11 cellular contexts compared by ENCODE assay signal in genomic region chr5:141478321-141478945, GRCh38. TPM values are rescaled to one million over a fixed set of nuclear protein-coding genes. Genes with fewer than 3 reads are reported as not detected.
DNase-seq lines count a peak whose midpoint lies in the region; ATAC-seq, FAIRE-seq and TF ChIP-seq lines count a peak whose summit lies in the region.
"Had no signal": no experiment of that assay in that cellular context is flagged by ENCODE, and none has a peak within 500 bp of the region (broad histone marks: within the 10 kb centered on the region; RNA-seq: fewer than 3 reads in every experiment).

No MANE protein-coding gene starts in this region.

- H3K4me1 ChIP-seq in PC-3 (ENCODE audit: insufficient read depth, low read length) (no peaks in the 10 kb centered on the region), gastroesophageal sphincter (peaks cover 3 to 74% (median 21%) of the 10 kb centered on the region in 3 donors)

- no peak overlapping the region for H2AFZ ChIP-seq in PC-3 (ENCODE audit: low read length)

- no peak for ATAC-seq in PC-3
- ATAC-seq in gastroesophageal sphincter, result no peak
- no peak for ATAC-seq in HG02588 (IDR thresholded peaks at IDR 0.05; ENCODE audit: unreplicated experiment)
- ATAC-seq: naive thymus-derived CD8-positive, alpha-beta T cell had no signal

- no TSS peak for BruUV-seq in PC-3 (replicated peaks; lab: Mats Ljungman, UMichigan)

- no peaks in the 10 kb centered on the region for H3K9me2 ChIP-seq in PC-3 (replicated peaks; ENCODE audit: low read length)

- no peak overlapping the region for H3K9ac ChIP-seq in PC-3 (ENCODE audit: low read length)

- no peak for TF ChIP-seq POLR2A in gastroesophageal sphincter (IDR thresholded peaks at IDR 0.05)

- POLR2A ChIA-PET in PC-3 (lab: Charles Lee; ENCODE audit: unreplicated experiment), result no interaction called here

- intact Hi-C loops in PC-3 (cut with micrococcal nuclease), result no loop called here

- no peak overlapping the region for H3K27ac ChIP-seq in PC-3 (ENCODE audit: low read length)
- H3K27ac ChIP-seq in gastroesophageal sphincter, result peak overlapping the region in 1 of 4 donors; percentile 95

- WGBS in gastroesophageal sphincter (ENCODE audit: low coverage in 1 of 2), 2 donors, result 26 to 50% methylated on average over 1 to 5 of the region's 20 CpGs

- H3K9me3 ChIP-seq in PC-3 (ENCODE audit: low read length) (no peaks in the 10 kb centered on the region), gastroesophageal sphincter (no peaks in the 10 kb centered on the region)

- CTCF ChIA-PET in PC-3 (lab: Charles Lee), result no interaction called here

- no peak overlapping the region for H3K4me2 ChIP-seq in PC-3 (ENCODE audit: low read length)

- no peak for TF ChIP-seq EP300 in gastroesophageal sphincter (IDR thresholded peaks at IDR 0.05)

- no peaks in the 10 kb centered on the region for H3K79me2 ChIP-seq in PC-3 (ENCODE audit: low read length)

- H3K36me3 ChIP-seq in PC-3 (ENCODE audit: low read depth, low read length) (no peaks in the 10 kb centered on the region; the same call in 1 of the 2 replicates), gastroesophageal sphincter (no peaks in the 10 kb centered on the region)

- H4K20me1 ChIP-seq in PC-3 (ENCODE audit: low read length), result no peaks in the 10 kb centered on the region

- no peak overlapping the region for H3K4me3 ChIP-seq in GM12865 (ENCODE audit: low read depth, low read length)
- no peak overlapping the region for H3K4me3 ChIP-seq in PC-3 (ENCODE audit: low read length)
- H3K4me3 ChIP-seq in gastroesophageal sphincter, result peak overlapping the region; percentile 26 to 62
- peak overlapping the region; percentile 9 for H3K4me3 ChIP-seq in retinal pigment epithelial cell (ENCODE audit: low read length)

- no peaks in the 10 kb centered on the region for H3K27me3 ChIP-seq in PC-3 (ENCODE audit: low read length)
- no peaks in the 10 kb centered on the region for H3K27me3 ChIP-seq in gastroesophageal sphincter

- FAIRE-seq in GM19239 (lab: Jason Lieb, UNC), result no peak

- TF ChIP-seq CTCF in GM12865 (IDR thresholded peaks at IDR 0.05; ENCODE audit: insufficient read depth, low read depth, low read length, missing control alignments) (peak; percentile 27), PC-3 (conservative IDR thresholded peaks at IDR 0.05; ENCODE audit: low read depth, low read length) (peak; percentile 33; the same call in 1 of the 2 replicates), gastroesophageal sphincter (IDR thresholded peaks at IDR 0.05) (no peak), retinal pigment epithelial cell (conservative IDR thresholded peaks at IDR 0.05; ENCODE audit: low read depth, low read length) (peak; percentile 22)

- DNase-seq in GM12865 (ENCODE audit: low read depth) (peak; percentile 46), PC-3 (no peak), retinal pigment epithelial cell (ENCODE audit: low read depth) (no peak), GM19239 (ENCODE audit: insufficient read length, low spot score) (no peak)
- DNase-seq in stimulated activated CD4-positive, alpha-beta T cell treated with anti-CD3 and anti-CD28 coated beads, Interleukin-2, amount 100 ng/mL, for 24 hours, result no peak
- DNase-seq in activated CD4-positive, CD25-positive, alpha-beta regulatory T cell (lab: John Stamatoyannopoulos, UW), result no peak
- DNase-seq: activated gamma-delta T cell; naive thymus-derived CD8-positive, alpha-beta T cell; NCI-H2171 treated with DMSO at 0.1 percent for 48 hours had no signal

- H3F3A ChIP-seq in PC-3 (ENCODE audit: low read length, unreplicated experiment), result no peaks in the 10 kb centered on the region

RNA-seq across cellular contexts. Expression of gene PCDHGC3, which starts 2.7 kb away (rescaled TPM):
- 0.35 and 2.1 TPM in 2 replicates for total RNA-seq in PC-3 (2014; rRNA removed)
- total RNA-seq in gastroesophageal sphincter, result 10 to 100 TPM; 52.6 to 95.6 (median 63.2) TPM
- total RNA-seq: naive thymus-derived CD8-positive, alpha-beta T cell had no signal

RNA-seq across cellular contexts. Expression of gene PCDHGC4, which starts 6.4 kb away (rescaled TPM):
- total RNA-seq in PC-3 (2014; rRNA removed), result 0.58 and 1.5 TPM in 2 replicates
- 10 to 100 TPM in 1 of 4 donors, 1 to 10 TPM in 2, under 1 TPM in 1; 0.10 to 12.9 (median 2.4) TPM for total RNA-seq in gastroesophageal sphincter
- total RNA-seq: naive thymus-derived CD8-positive, alpha-beta T cell had no signal

RNA-seq across cellular contexts. Expression of gene PCDHGC5, which starts 10.4 kb away (rescaled TPM):
- total RNA-seq in PC-3 (2014; rRNA removed) (0.40 and 0.46 TPM in 2 replicates), gastroesophageal sphincter (1 to 10 TPM in 3 of 4 donors, under 1 TPM in 1; 0.07 to 5.1 (median 1.8) TPM)
- total RNA-seq: naive thymus-derived CD8-positive, alpha-beta T cell had no signal

RNA-seq across cellular contexts. Expression of gene PCDHGA12, which starts 48.1 kb away (rescaled TPM):
- total RNA-seq in PC-3 (2014; rRNA removed) (0.11 and 0.52 TPM in 2 replicates), gastroesophageal sphincter (10 to 100 TPM in 1 of 4 donors, 1 to 10 TPM in 3; 5.3 to 15.4 (median 9.8) TPM)

RNA-seq across cellular contexts. Expression of gene PCDHGA11, which starts 57.6 kb away (rescaled TPM):
- total RNA-seq in PC-3 (2014; rRNA removed) (0.66 and 0.92 TPM in 2 replicates), gastroesophageal sphincter (10 to 100 TPM in 1 of 4 donors, 1 to 10 TPM in 3; 1.9 to 12.3 (median 3.9) TPM)

Comparison
In these comparisons a context has a peak if more than half of its experiments do, and no peak if none do; other contexts are left out.
1. H3K4me3 ChIP-seq: peak in gastroesophageal sphincter (2 of 2) and retinal pigment epithelial cell (single experiment); none in GM12865 (single experiment) and PC-3 (single experiment).
2. CTCF ChIP-seq: peak in GM12865 (single experiment), PC-3 (single experiment) and retinal pigment epithelial cell (single experiment); none in gastroesophageal sphincter (0 of 4).
3. RNA of gene PCDHGC3, which starts 2.7 kb away (total RNA-seq): 52.6 to 95.6 TPM in gastroesophageal sphincter; 0.35 to 2.1 TPM in PC-3; every median in the first group is over 10 times any median in the second.